In genomic region chr17:39666601-39667261, GRCh38 we compare ENCODE assay signal across 11 cellular contexts. TPM values are rescaled to one million over a fixed set of nuclear protein-coding genes. Genes with fewer than 3 reads are reported as not detected.
A peak's percentile ranks its signal among the peaks of the same experiment; 100 is the strongest.
DNase-seq lines count a peak whose midpoint lies in the region; ATAC-seq and TF ChIP-seq lines count a peak whose summit lies in the region.
"Had no signal": no experiment of that assay in that cellular context is flagged by ENCODE, and none has a peak within 500 bp of the region (broad histone marks: within the 10 kb centered on the region; RNA-seq: fewer than 3 reads in every experiment).

No MANE protein-coding gene starts in this region.

- 82% methylated on average over 3 of the region's 11 CpGs for whole genome bisulfite sequencing in esophagus muscularis mucosa

- peak in 1 of 2 donors; percentile 10 for DNase-seq in stimulated activated naive CD8-positive, alpha-beta T cell treated with anti-CD3 and anti-CD28 coated beads, Interleukin-15, amount 100 ng/mL, for 72 hours
- DNase-seq in stimulated activated naive CD8-positive, alpha-beta T cell treated with anti-CD3 and anti-CD28 coated beads, Interleukin-15, Interleukin-2, amounts not matched to agents 100 U/mL and 50 U/mL, for 24 hours, result no peak
- DNase-seq in esophagus muscularis mucosa (ENCODE audit: extremely low spot score) (no peak), SHP77 treated with DMSO at 0.1 percent for 48 hours (lab: John Stamatoyannopoulos, UW) (no peak), GM03348 (ENCODE audit: low spot score) (no peak), NCI-H146 treated with DMSO at 0.1 percent for 48 hours (lab: John Stamatoyannopoulos, UW; ENCODE audit: unreplicated experiment) (no peak)
- no peak for DNase-seq in stimulated activated naive CD4-positive, alpha-beta T cell treated with Interleukin-2 at 50 U/mL for 16 hours (lab: John Stamatoyannopoulos, UW)
- DNase-seq: activated CD4-positive, CD25-positive, alpha-beta regulatory T cell; NCI-H446 treated with DMSO at 0.1 percent for 48 hours; occipital lobe had no signal

- TF ChIP-seq EP300 in esophagus muscularis mucosa (IDR thresholded peaks at IDR 0.05), result no peak

- peak overlapping the region; percentile 38 to 69 (median 60) for H3K27ac ChIP-seq in esophagus muscularis mucosa (replicated peaks in 1 of 4)

- H3K4me1 Mint-ChIP-seq in stimulated activated naive CD8-positive, alpha-beta T cell treated with anti-CD3 and anti-CD28 coated beads, Interleukin-15, amount 100 ng/mL, for 72 hours, result peaks cover 50% of the 10 kb centered on the region
- peaks cover 5% of the 10 kb centered on the region for H3K4me1 Mint-ChIP-seq in nephron

- H3K4me1 ChIP-seq in esophagus muscularis mucosa, result peaks cover 49 to 83% (median 80%) of the 10 kb centered on the region in 4 donors

- intact Hi-C loops in esophagus muscularis mucosa (cut with DNase I), result no loop called here

- peaks cover 55% of the 10 kb centered on the region for H3K27me3 Mint-ChIP-seq in stimulated activated naive CD8-positive, alpha-beta T cell treated with anti-CD3 and anti-CD28 coated beads, Interleukin-15, amount 100 ng/mL, for 72 hours
- peaks cover 57% of the 10 kb centered on the region for H3K27me3 Mint-ChIP-seq in nephron (ENCODE audit: low read depth)

- no peaks in the 10 kb centered on the region for H3K9me3 Mint-ChIP-seq in stimulated activated naive CD8-positive, alpha-beta T cell treated with anti-CD3 and anti-CD28 coated beads, Interleukin-15, amount 100 ng/mL, for 72 hours
- H3K9me3 Mint-ChIP-seq in nephron, result no peaks in the 10 kb centered on the region

- peaks cover 0 to 71% (median 42%) of the 10 kb centered on the region in 4 donors for H3K27me3 ChIP-seq in esophagus muscularis mucosa

- ATAC-seq in stimulated activated naive CD8-positive, alpha-beta T cell treated with anti-CD3 and anti-CD28 coated beads, Interleukin-15, amount 100 ng/mL, for 72 hours, result no peak
- ATAC-seq in stimulated activated naive CD8-positive, alpha-beta T cell treated with anti-CD3 and anti-CD28 coated beads, Interleukin-15, Interleukin-2, amounts not matched to agents 100 U/mL and 50 U/mL, for 24 hours, result no peak

- peak overlapping the region; percentile 66 to 68 for H3K4me3 Mint-ChIP-seq in stimulated activated naive CD8-positive, alpha-beta T cell treated with anti-CD3 and anti-CD28 coated beads, Interleukin-15, amount 100 ng/mL, for 72 hours
- peak overlapping the region in 2 of 3 experiments; percentile 60 to 70 for H3K4me3 Mint-ChIP-seq in nephron

- H3K27ac Mint-ChIP-seq in stimulated activated naive CD8-positive, alpha-beta T cell treated with anti-CD3 and anti-CD28 coated beads, Interleukin-15, amount 100 ng/mL, for 72 hours, result peak overlapping the region in 1 of 2 donors; percentile 64
- H3K27ac Mint-ChIP-seq in nephron, result no peak overlapping the region

- H3K9me3 ChIP-seq in esophagus muscularis mucosa, result no peaks in the 10 kb centered on the region

- peaks cover 1% of the 10 kb centered on the region for H3K36me3 Mint-ChIP-seq in nephron (ENCODE audit: low read depth)

- TF ChIP-seq CTCF in esophagus muscularis mucosa (IDR thresholded peaks at IDR 0.05) (no peak), nephron (IDR thresholded peaks at IDR 0.05; ENCODE audit: unreplicated experiment in 3 of 3) (no peak)

- peak overlapping the region; percentile 48 to 62 (median 54) for H3K4me3 ChIP-seq in esophagus muscularis mucosa

- peaks cover 0 to 15% (median 13%) of the 10 kb centered on the region in 4 donors for H3K36me3 ChIP-seq in esophagus muscularis mucosa

- TF ChIP-seq POLR2A in esophagus muscularis mucosa (IDR thresholded peaks at IDR 0.05; ENCODE audit: low read depth), result no peak

RNA-seq across cellular contexts. Expression of gene PNMT, which starts 1.5 kb away (rescaled TPM):
- 10 to 100 TPM in 3 of 4 donors, 1 to 10 TPM in 1; 9.4 to 14.3 (median 10.6) TPM for total RNA-seq in esophagus muscularis mucosa

RNA-seq across cellular contexts. Expression of gene TCAP, which starts 1.6 kb away (rescaled TPM):
- 1 to 10 TPM in 3 of 4 donors, under 1 TPM in 1; 0.99 to 2.1 (median 1.3) TPM for total RNA-seq in esophagus muscularis mucosa

RNA-seq across cellular contexts. Expression of gene PGAP3, which starts 21.1 kb away (rescaled TPM):
- 1 to 10 TPM; 6.2 to 9.4 (median 8.5) TPM for total RNA-seq in esophagus muscularis mucosa

RNA-seq across cellular contexts. Expression of gene STARD3, which starts 29.8 kb away (rescaled TPM):
- 10 to 100 TPM; 27.5 to 47.3 (median 38.6) TPM for total RNA-seq in esophagus muscularis mucosa

RNA-seq across cellular contexts. Expression of gene ERBB2, which starts 33.1 kb away (rescaled TPM):
- 10 to 100 TPM; 36.8 to 67.7 (median 57.7) TPM for total RNA-seq in esophagus muscularis mucosa
